Comparison of ENCODE assay signal across 9 cellular contexts in the genomic region with DNA sequence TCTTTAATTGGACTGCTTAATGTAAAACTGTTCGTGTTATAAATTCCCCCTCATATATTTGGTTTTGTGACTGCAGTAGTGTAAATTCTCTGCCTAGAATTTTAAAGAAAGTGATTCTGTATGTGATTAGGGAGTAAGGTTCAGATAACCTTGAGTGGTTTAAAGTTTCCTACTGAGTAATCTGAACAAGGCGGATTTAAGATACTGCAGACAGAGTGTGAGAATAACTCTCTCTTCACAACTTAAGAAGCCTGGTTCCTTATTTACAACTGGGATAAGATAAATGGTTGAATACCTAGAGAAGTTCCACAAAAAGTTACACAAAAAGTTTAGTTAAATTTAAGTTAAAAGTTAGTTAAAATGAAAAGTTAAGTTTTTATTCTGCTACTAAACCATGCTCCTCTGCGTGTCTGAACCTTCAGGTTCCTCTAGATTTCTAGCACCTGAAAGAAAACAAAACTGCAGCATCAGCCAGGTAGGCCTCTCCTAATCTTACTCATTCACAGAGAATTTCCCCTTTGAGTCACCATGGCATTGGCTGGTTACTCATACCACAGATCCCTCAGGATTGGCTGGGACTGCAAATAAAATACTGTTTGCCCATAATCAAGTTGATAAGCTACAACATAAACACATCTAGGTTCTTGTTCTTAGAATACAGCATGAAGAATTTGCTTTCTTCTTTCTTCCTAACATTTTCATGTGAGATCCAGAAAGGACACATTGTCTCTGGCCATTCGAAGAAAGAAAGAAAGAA.
DNase-seq lines count a peak whose midpoint lies in the region; FAIRE-seq and TF ChIP-seq lines count a peak whose summit lies in the region.
"Had no signal": no experiment of that assay in that cellular context is flagged by ENCODE, and none has a peak within 500 bp of the region (broad histone marks: within the 10 kb centered on the region; RNA-seq: fewer than 3 reads in every experiment).

A gene (plus strand): TSS at position 614 of the 757 bp plus-strand sequence. CDS start 187 bp downstream, outside the sequence.

- peak; percentile 95 for FAIRE-seq in islet of Langerhans (lab: Jason Lieb, UNC)

- no peak within 1 kb of the TSS; the same call in 1 of the 2 replicates for H3K27ac ChIP-seq in HEK293 (ENCODE audit: extremely low read depth, low read depth, low read length)
- H3K27ac ChIP-seq: heart left ventricle had no signal

- peak; percentile 87 for DNase-seq in SW480 (ENCODE audit: low spot score)
- DNase-seq in stromal cell of bone marrow (ENCODE audit: low read depth) = peak; percentile 12
- no peak for DNase-seq in activated CD8-positive, alpha-beta memory T cell treated with anti-CD3 and anti-CD28 coated beads for 24 hours
- no peak for DNase-seq in nucleus accumbens (lab: John Stamatoyannopoulos, UW)
- DNase-seq in stimulated activated CD8-positive, alpha-beta memory T cell treated with anti-CD3 and anti-CD28 coated beads, Interleukin-4, amount 100 ng/mL, for 48 hours = no peak
- DNase-seq: heart left ventricle, NCI-H1417 had no signal

- TF ChIP-seq CTCF in HEK293 (tag by site-specific recombination; IDR thresholded peaks at IDR 0.05) = no peak

- CTCF ChIA-PET in HEK293 (lab: Yijun Ruan, JAX) = interaction anchor here (0.7 kb wide), 1 partner anchor 604 kb away, joined by 5 read pairs; no protein-coding TSS in a partner anchor

- peaks cover 4% of the 10 kb centered on the region for H3K4me1 ChIP-seq in HEK293 (ENCODE audit: control insufficient read depth, insufficient read depth, low read length)
- H3K4me1 ChIP-seq: heart left ventricle had no signal

- no peaks in the 10 kb centered on the region for H3K9me3 ChIP-seq in HEK293 (ENCODE audit: control insufficient read depth, insufficient read depth, low read depth, low read length)
- H3K9me3 ChIP-seq: heart left ventricle had no signal

- no peaks in the 10 kb centered on the region for H3K36me3 ChIP-seq in HEK293 (ENCODE audit: control insufficient read depth in 2 of 2, insufficient read depth in 1 of 2, low read length in 2 of 2)
- H3K36me3 ChIP-seq: heart left ventricle had no signal

- POLR2A ChIA-PET in HEK293 (lab: Yijun Ruan, JAX) = no interaction called here

- no peak within 1 kb of the TSS; the same call in 1 of the 2 replicates for H3K4me3 ChIP-seq in HEK293 (ENCODE audit: low read depth, low read length)
- H3K4me3 ChIP-seq: heart left ventricle had no signal

TF ChIP-seq in HEK293, 187 proteins besides CTCF, POLR2A, EP300 and RAD21:
- TF ChIP-seq ZNF202 (tag by site-specific recombination; IDR thresholded peaks at IDR 0.05; ENCODE audit: borderline replicate concordance) (no peak), ZFP69B (tag by site-specific recombination; IDR thresholded peaks at IDR 0.05) (no peak), GLIS2 (tag by site-specific recombination; IDR thresholded peaks at IDR 0.05) (no peak), ZEB2 (tag by site-specific recombination; IDR thresholded peaks at IDR 0.05) (0 out of 2 replicates have a peak, but pooled peaks have one; percentile 21), ZNF629 (tag by site-specific recombination; IDR thresholded peaks at IDR 0.05) (no peak), YY1 (tag by site-specific recombination; IDR thresholded peaks at IDR 0.05) (no peak), ZNF394 (tag by site-specific recombination; IDR thresholded peaks at IDR 0.05; ENCODE audit: borderline replicate concordance) (no peak)
- TF ChIP-seq, protein P1, sequence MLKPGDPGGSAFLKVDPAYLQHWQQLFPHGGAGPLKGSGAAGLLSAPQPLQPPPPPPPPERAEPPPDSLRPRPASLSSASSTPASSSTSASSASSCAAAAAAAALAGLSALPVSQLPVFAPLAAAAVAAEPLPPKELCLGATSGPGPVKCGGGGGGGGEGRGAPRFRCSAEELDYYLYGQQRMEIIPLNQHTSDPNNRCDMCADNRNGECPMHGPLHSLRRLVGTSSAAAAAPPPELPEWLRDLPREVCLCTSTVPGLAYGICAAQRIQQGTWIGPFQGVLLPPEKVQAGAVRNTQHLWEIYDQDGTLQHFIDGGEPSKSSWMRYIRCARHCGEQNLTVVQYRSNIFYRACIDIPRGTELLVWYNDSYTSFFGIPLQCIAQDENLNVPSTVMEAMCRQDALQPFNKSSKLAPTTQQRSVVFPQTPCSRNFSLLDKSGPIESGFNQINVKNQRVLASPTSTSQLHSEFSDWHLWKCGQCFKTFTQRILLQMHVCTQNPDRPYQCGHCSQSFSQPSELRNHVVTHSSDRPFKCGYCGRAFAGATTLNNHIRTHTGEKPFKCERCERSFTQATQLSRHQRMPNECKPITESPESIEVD (tag by site-specific recombination; IDR thresholded peaks at IDR 0.05) = peak; percentile 77
TF ChIP-seq in HEK293: peak in this region for 2.

Comparison
In these comparisons a context has a peak if more than half of its experiments do, and no peak if none do; other contexts are left out.
1. DNase-seq: peak in SW480 (single experiment) and stromal cell of bone marrow (single experiment); none in activated CD8-positive, alpha-beta memory T cell treated with anti-CD3 and anti-CD28 coated beads for 24 hours (single experiment), nucleus accumbens (0 of 56) and stimulated activated CD8-positive, alpha-beta memory T cell treated with anti-CD3 and anti-CD28 coated beads, Interleukin-4, amount 100 ng/mL, for 48 hours (single experiment).